In genomic region chr15:51401872-51402517, GRCh38 we compare ENCODE assay signal across 8 cellular contexts.
A peak's percentile ranks its signal among the peaks of the same experiment; 100 is the strongest.
DNase-seq lines count a peak whose midpoint lies in the region; ATAC-seq, FAIRE-seq and TF ChIP-seq lines count a peak whose summit lies in the region.

No MANE protein-coding gene starts in this region.

- ATAC-seq in pancreas (peak in 3 of 4 donors; percentile 57 to 81 (median 74)), GM19455 (IDR thresholded peaks at IDR 0.05; ENCODE audit: unreplicated experiment) (no peak), HG03097 (IDR thresholded peaks at IDR 0.05; ENCODE audit: low FRiP score, unreplicated experiment) (no peak)

- H3K27me3 ChIP-seq in PC-9 (ENCODE audit: insufficient read depth, low read depth) (peaks cover 18% of the 10 kb centered on the region; the same call in 1 of the 2 replicates), pancreas (no peaks in the 10 kb centered on the region)

- no peaks in the 10 kb centered on the region for H3K9me3 ChIP-seq in PC-9 (ENCODE audit: insufficient read depth, low read depth)
- H3K9me3 ChIP-seq in pancreas = no peaks in the 10 kb centered on the region

- peak; percentile 19 for DNase-seq in stimulated activated CD4-positive, alpha-beta T cell treated with anti-CD3 and anti-CD28 coated beads, Interleukin-15, amount 100 ng/mL, for 24 hours
- DNase-seq in stimulated activated CD4-positive, alpha-beta T cell treated with anti-CD3 and anti-CD28 coated beads, Interleukin-2, amount 100 ng/mL, for 48 hours = no peak
- DNase-seq in PC-9 = peak in 1 of 2 experiments; percentile 24
- peak; percentile 31 for DNase-seq in fibroblast of peridontal ligament (ENCODE audit: extremely low read depth)
- DNase-seq in pancreas = peak in 3 of 6 donors; percentile 27 to 36 (median 27)
- DNase-seq in RKO (ENCODE audit: low spot score) = no peak

- H3K9me2 ChIP-seq in PC-9 (ENCODE audit: insufficient read depth) = no peaks in the 10 kb centered on the region

- H3K79me2 ChIP-seq in PC-9 (ENCODE audit: low read depth) = no peaks in the 10 kb centered on the region

- CTCF ChIA-PET in PC-9 (lab: Charles Lee) = interaction anchor here (0.8 to 1.4 kb wide), 3 partner anchors 19 to 48 kb away, joined by 3 to 7 read pairs (median 6); no protein-coding TSS in a partner anchor

- no TSS peak for BruUV-seq in PC-9 (replicated peaks; lab: Mats Ljungman, UMichigan)

- H3K27ac ChIP-seq in PC-9 = no peak overlapping the region
- no peak overlapping the region for H3K27ac ChIP-seq in pancreas

- POLR2A ChIA-PET in PC-9 (lab: Charles Lee; ENCODE audit: unreplicated experiment) = interaction anchor here (0.6 to 0.7 kb wide), 2 partner anchors 494 to 522 kb away, joined by 3 to 8 read pairs; no protein-coding TSS in a partner anchor

- intact Hi-C loops in PC-9 (cut with micrococcal nuclease; ENCODE audit: unreplicated experiment) (loop anchor here (2.0 to 5.0 kb wide), 3 partner anchors 97 to 240 kb away; no protein-coding TSS in a partner anchor), pancreas (cut with DNase I) (no loop called here)

- H3K36me3 ChIP-seq in PC-9 (ENCODE audit: low read depth) (no peaks in the 10 kb centered on the region), pancreas (no peaks in the 10 kb centered on the region)

- H3K4me2 ChIP-seq in PC-9 = no peak overlapping the region

- H3F3A ChIP-seq in PC-9 (ENCODE audit: insufficient read depth, low read depth) = no peaks in the 10 kb centered on the region

- H4K20me1 ChIP-seq in PC-9 (ENCODE audit: insufficient read depth) = no peaks in the 10 kb centered on the region

- 27 to 34% methylated on average over 12 of the region's 12 CpGs for WGBS in pancreas, 2 donors

- no peaks in the 10 kb centered on the region for H3K4me1 ChIP-seq in PC-9 (replicated peaks; ENCODE audit: insufficient read depth)
- H3K4me1 ChIP-seq in pancreas = no peaks in the 10 kb centered on the region

- no peak overlapping the region for H2AFZ ChIP-seq in PC-9

- no peak overlapping the region for H3K4me3 ChIP-seq in PC-9
- H3K4me3 ChIP-seq in pancreas = no peak overlapping the region

- TF ChIP-seq CTCF in PC-9 (conservative IDR thresholded peaks at IDR 0.05) (peak; percentile 54; the same call in 1 of the 2 replicates), pancreas (IDR thresholded peaks at IDR 0.05) (peak; percentile 21 to 54 (median 31))

- no peak for FAIRE-seq in pancreas (lab: Jason Lieb, UNC)

Comparison
In these comparisons a context has a peak if more than half of its experiments do, and no peak if none do; other contexts are left out.
1. DNase-seq: peak in stimulated activated CD4-positive, alpha-beta T cell treated with anti-CD3 and anti-CD28 coated beads, Interleukin-15, amount 100 ng/mL, for 24 hours (single experiment) and fibroblast of peridontal ligament (single experiment); none in stimulated activated CD4-positive, alpha-beta T cell treated with anti-CD3 and anti-CD28 coated beads, Interleukin-2, amount 100 ng/mL, for 48 hours (0 of 2) and RKO (single experiment).
2. ATAC-seq: peak in pancreas (3 of 4); none in GM19455 (single experiment) and HG03097 (single experiment).